In genomic region chr6:4577406-4577805, GRCh38 we compare ENCODE assay signal across 15 cellular contexts.
A peak's percentile ranks its signal among the peaks of the same experiment; 100 is the strongest.
DNase-seq lines count a peak whose midpoint lies in the region; ATAC-seq and TF ChIP-seq lines count a peak whose summit lies in the region.
"Had no signal": no experiment of that assay in that cellular context is flagged by ENCODE, and none has a peak within 500 bp of the region (broad histone marks: within the 10 kb centered on the region; RNA-seq: fewer than 3 reads in every experiment).

No MANE protein-coding gene starts in this region.

- H2BK120ac ChIP-seq in mesenchymal stem cell (ENCODE audit: low read depth, low read length): no peak overlapping the region

- no peak overlapping the region for H4K8ac ChIP-seq in mesenchymal stem cell (ENCODE audit: low read length)

- no peak overlapping the region for H3K27ac Mint-ChIP-seq in CD8-positive, alpha-beta T cell

- CTCF ChIA-PET in CD8-positive, alpha-beta T cell (lab: Charles Lee): no interaction called here

- peaks cover 21% of the 10 kb centered on the region for H3K27me3 Mint-ChIP-seq in CD8-positive, alpha-beta T cell (ENCODE audit: low read depth)

- POLR2A ChIA-PET in CD8-positive, alpha-beta T cell (lab: Charles Lee): no interaction called here

- TF ChIP-seq CTCF in vagina (IDR thresholded peaks at IDR 0.05): no peak
- no peak for TF ChIP-seq CTCF in CD8-positive, alpha-beta T cell (IDR thresholded peaks at IDR 0.05)

- H3K4me3 ChIP-seq in right cardiac atrium (ENCODE audit: low read length) (no peak overlapping the region), mesenchymal stem cell (ENCODE audit: insufficient read depth in 1 of 2, low read depth in 1 of 2, low read length in 2 of 2) (no peak overlapping the region), vagina (no peak overlapping the region)
- no peak overlapping the region for H3K4me3 ChIP-seq in CD8-positive, alpha-beta T cell (ENCODE audit: low read depth, low read length)
- H3K4me3 ChIP-seq: adrenal gland had no signal

- no peaks in the 10 kb centered on the region for H3K36me3 Mint-ChIP-seq in CD8-positive, alpha-beta T cell

- H2BK15ac ChIP-seq in mesenchymal stem cell (ENCODE audit: low read depth, poor library complexity, severe bottlenecking): no peak overlapping the region

- no peak for DNase-seq in left ventricle myocardium superior
- no peak for DNase-seq in right cardiac atrium
- peak; percentile 87 for DNase-seq in dedifferentiated amniotic fluid mesenchymal stem cell (ENCODE audit: extremely low spot score)
- DNase-seq in mesenchymal stem cell: peak; percentile 96
- peak in 1 of 2 donors; percentile 44 for DNase-seq in vagina (ENCODE audit: extremely low spot score in 2 of 2)
- no peak for DNase-seq in NK-92 (lab: John Stamatoyannopoulos, UW; ENCODE audit: unreplicated experiment)
- DNase-seq in CD8-positive, alpha-beta T cell: no peak
- DNase-seq: activated CD8-positive, alpha-beta memory T cell treated with anti-CD3 and anti-CD28 coated beads for 24 hours; adrenal gland; BE2C; NCI-H1048; NK-92 treated with Interleukin-12 subunit alpha and Interleukin-12 subunit beta, amount 100 ng/mL, for 24 hours; stimulated activated CD4-positive, alpha-beta T cell treated with anti-CD3 and anti-CD28 coated beads, Interleukin-12 subunit alpha, Interleukin-12 subunit beta, amount 100 ng/mL, for 4 hours; T-helper 2 cell had no signal

- H3K27me3 ChIP-seq in right cardiac atrium (ENCODE audit: control insufficient read depth, insufficient read depth) (no peaks in the 10 kb centered on the region), mesenchymal stem cell (ENCODE audit: control insufficient read depth in 1 of 2, insufficient read depth in 1 of 2, low read length in 2 of 2) (no peaks in the 10 kb centered on the region), vagina (no peaks in the 10 kb centered on the region)
- H3K27me3 ChIP-seq in CD8-positive, alpha-beta T cell (ENCODE audit: insufficient read depth, low read length): no peaks in the 10 kb centered on the region
- H3K27me3 ChIP-seq: adrenal gland, BE2C had no signal

- H2BK12ac ChIP-seq in mesenchymal stem cell (ENCODE audit: low read length in 2 of 2): no peak overlapping the region

- no peak for TF ChIP-seq POLR2A in vagina (IDR thresholded peaks at IDR 0.05)

- 21% methylated on average over 2 of the region's 2 CpGs for WGBS in right cardiac atrium
- 0% methylated on average over 1 of the region's 2 CpGs for WGBS in mesenchymal stem cell

- H2BK5ac ChIP-seq in mesenchymal stem cell (ENCODE audit: low read depth, low read length, poor library complexity, severe bottlenecking): no peak overlapping the region

- no peak overlapping the region for H2AK5ac ChIP-seq in mesenchymal stem cell (ENCODE audit: low read length, severe bottlenecking)

- H3K14ac ChIP-seq in mesenchymal stem cell (ENCODE audit: low read length in 2 of 2): no peak overlapping the region

- no peak overlapping the region for H4K91ac ChIP-seq in mesenchymal stem cell (ENCODE audit: low read length)

- H3K4me1 ChIP-seq in right cardiac atrium (ENCODE audit: control insufficient read depth, insufficient read depth, low read length): peaks cover 2% of the 10 kb centered on the region
- no peaks in the 10 kb centered on the region for H3K4me1 ChIP-seq in mesenchymal stem cell (ENCODE audit: control insufficient read depth, insufficient read depth, low read depth, low read length)
- peaks cover 21% of the 10 kb centered on the region for H3K4me1 ChIP-seq in vagina
- no peaks in the 10 kb centered on the region for H3K4me1 ChIP-seq in CD8-positive, alpha-beta T cell (ENCODE audit: insufficient read depth, low read length)
- H3K4me1 ChIP-seq: BE2C had no signal

- no peaks in the 10 kb centered on the region for H3K36me3 ChIP-seq in mesenchymal stem cell (ENCODE audit: control insufficient read depth in 1 of 2, insufficient read depth in 2 of 2, low read depth in 1 of 2, low read length in 2 of 2)
- H3K36me3 ChIP-seq in vagina: no peaks in the 10 kb centered on the region
- no peaks in the 10 kb centered on the region for H3K36me3 ChIP-seq in CD8-positive, alpha-beta T cell (ENCODE audit: insufficient read depth, low read length)
- H3K36me3 ChIP-seq: adrenal gland, BE2C had no signal

- no peak overlapping the region for H2AFZ ChIP-seq in mesenchymal stem cell (ENCODE audit: low read depth, low read length)

- no peak overlapping the region for H3K23ac ChIP-seq in mesenchymal stem cell (ENCODE audit: low read length in 2 of 2)

- H3K27ac ChIP-seq in right cardiac atrium (ENCODE audit: low read length) (no peak overlapping the region), mesenchymal stem cell (ENCODE audit: low read length, poor library complexity, severe bottlenecking) (no peak overlapping the region), vagina (peak overlapping the region; percentile 39)
- no peak overlapping the region for H3K27ac ChIP-seq in CD8-positive, alpha-beta T cell (ENCODE audit: low read depth, low read length)
- H3K27ac ChIP-seq: adrenal gland had no signal

- H3K9me3 ChIP-seq in right cardiac atrium (ENCODE audit: control insufficient read depth, low read length) (no peaks in the 10 kb centered on the region), mesenchymal stem cell (ENCODE audit: control insufficient read depth, low read length) (peaks cover 3% of the 10 kb centered on the region), vagina (no peaks in the 10 kb centered on the region)
- H3K9me3 ChIP-seq in CD8-positive, alpha-beta T cell (ENCODE audit: low read length): no peaks in the 10 kb centered on the region
- H3K9me3 ChIP-seq: adrenal gland, BE2C had no signal

- no peaks in the 10 kb centered on the region for H3K4me1 Mint-ChIP-seq in CD8-positive, alpha-beta T cell (ENCODE audit: low read depth)

- no peaks in the 10 kb centered on the region for H3K79me1 ChIP-seq in mesenchymal stem cell (replicated peaks; ENCODE audit: low read length, poor library complexity, severe bottlenecking)

- H3K9me3 Mint-ChIP-seq in CD8-positive, alpha-beta T cell: no peaks in the 10 kb centered on the region

- intact Hi-C loops in left ventricle myocardium superior (cut with micrococcal nuclease) (no loop called here), right cardiac atrium (cut with DNase I) (no loop called here), vagina (cut with DNase I) (no loop called here)
- intact Hi-C loops in CD8-positive, alpha-beta T cell (cut with DNase I, micrococcal nuclease): no loop called here

- no peak overlapping the region for H3K9ac ChIP-seq in mesenchymal stem cell (ENCODE audit: low read length)

- no peak overlapping the region for H3K18ac ChIP-seq in mesenchymal stem cell (ENCODE audit: low read depth in 1 of 2, low read length in 2 of 2)

- H3K4me2 ChIP-seq in mesenchymal stem cell (ENCODE audit: low read length, poor library complexity, severe bottlenecking): no peak overlapping the region

- no peak overlapping the region for H3K4ac ChIP-seq in mesenchymal stem cell (ENCODE audit: low read depth in 1 of 2, low read length in 2 of 2)

- H3K4me3 Mint-ChIP-seq in CD8-positive, alpha-beta T cell: no peak overlapping the region

- ATAC-seq in left ventricle myocardium superior (peak; percentile 43), right cardiac atrium (no peak), GM18498 (IDR thresholded peaks at IDR 0.05; ENCODE audit: unreplicated experiment) (no peak)
- no peak for ATAC-seq in CD8-positive, alpha-beta T cell

Comparison
In these comparisons a context has a peak if more than half of its experiments do, and no peak if none do; other contexts are left out.
1. DNase-seq: peak in dedifferentiated amniotic fluid mesenchymal stem cell (single experiment) and mesenchymal stem cell (single experiment); none in left ventricle myocardium superior (single experiment), right cardiac atrium (0 of 3), NK-92 (single experiment) and CD8-positive, alpha-beta T cell (0 of 7).